ENCODE assay signal across 9 cellular contexts in the genomic region with DNA sequence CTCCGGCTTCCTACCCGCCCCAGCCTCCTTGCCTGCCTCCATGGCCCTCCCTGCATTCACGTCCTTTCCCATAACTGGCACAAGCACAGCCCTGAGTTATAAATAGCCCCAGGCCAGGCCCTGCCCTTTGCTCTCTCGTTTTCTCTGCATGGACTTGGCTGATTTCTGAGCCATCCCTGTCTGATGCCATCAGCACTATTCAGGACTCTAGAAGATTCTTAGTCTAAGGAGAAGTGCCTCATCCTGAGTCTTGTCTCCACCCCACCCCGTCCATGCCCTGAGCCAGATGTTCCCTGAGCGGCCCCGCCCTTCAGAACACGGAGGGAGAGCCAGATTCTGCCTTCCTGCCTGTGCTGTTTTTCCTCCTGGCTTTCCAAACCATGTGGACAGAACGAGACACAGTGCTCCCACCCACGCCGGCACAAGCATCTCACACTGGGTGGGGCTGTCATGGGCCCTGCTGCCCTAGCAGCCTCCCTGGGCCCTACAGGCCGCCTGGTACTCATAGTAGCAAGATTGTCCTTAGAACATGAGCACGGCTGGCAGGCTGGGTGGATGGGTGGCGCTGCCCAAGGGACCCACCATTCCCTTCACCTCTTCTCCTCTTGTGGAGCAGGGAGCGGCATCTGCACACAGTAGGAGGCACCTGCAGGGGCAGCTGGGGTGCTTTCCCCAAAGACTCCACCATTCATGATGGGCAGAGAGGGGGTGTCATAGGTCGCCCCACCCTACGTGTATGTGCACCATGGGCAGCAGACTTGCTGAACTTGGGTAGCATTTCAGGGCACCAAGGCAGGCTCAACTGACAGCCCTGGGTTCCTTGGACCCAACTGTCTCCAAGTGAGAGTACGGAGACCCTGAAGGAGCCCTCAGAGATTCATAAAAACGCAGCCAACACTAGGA.
A peak's percentile ranks its signal among the peaks of the same experiment; 100 is the strongest.
DNase-seq lines count a peak whose midpoint lies in the region; ATAC-seq and TF ChIP-seq lines count a peak whose summit lies in the region.
"Had no signal": no experiment of that assay in that cellular context is flagged by ENCODE, and none has a peak within 500 bp of the region (broad histone marks: within the 10 kb centered on the region; RNA-seq: fewer than 3 reads in every experiment).

No MANE protein-coding gene starts in this region.

- CTCF ChIA-PET in CD4-positive, alpha-beta T cell (lab: Charles Lee) = no interaction called here

- no peaks in the 10 kb centered on the region for H3K27me3 ChIP-seq in CD4-positive, alpha-beta T cell (ENCODE audit: control insufficient read depth, insufficient read depth, low read length)
- H3K27me3 ChIP-seq in adrenal gland = no peaks in the 10 kb centered on the region

- no peak for TF ChIP-seq CTCF in CD4-positive, alpha-beta T cell (IDR thresholded peaks at IDR 0.05)
- TF ChIP-seq CTCF in adrenal gland (IDR thresholded peaks at IDR 0.05) (no peak), osteocyte (IDR thresholded peaks at IDR 0.05) (no peak), GM13977 (IDR thresholded peaks at IDR 0.05; ENCODE audit: extremely low read depth, insufficient read depth, missing control alignments) (no peak)

- no peaks in the 10 kb centered on the region for H3K9me3 Mint-ChIP-seq in CD4-positive, alpha-beta T cell
- no peaks in the 10 kb centered on the region for H3K9me3 Mint-ChIP-seq in osteocyte (ENCODE audit: unreplicated experiment)

- H3K36me3 ChIP-seq in adrenal gland (replicated peaks in 1 of 2) = peaks cover 0 to 26% of the 10 kb centered on the region in 2 donors

- H3K4me1 ChIP-seq in adrenal gland (replicated peaks in 1 of 2) = peaks cover 14 to 20% of the 10 kb centered on the region in 2 donors

- POLR2A ChIA-PET in CD4-positive, alpha-beta T cell (lab: Charles Lee) = no interaction called here

- intact Hi-C loops in CD4-positive, alpha-beta T cell (cut with DNase I, micrococcal nuclease) = no loop called here
- intact Hi-C loops in adrenal gland (cut with DNase I) (no loop called here), Right ventricle myocardium inferior (cut with DNase I) (no loop called here)

- peaks cover 49% of the 10 kb centered on the region for H3K36me3 Mint-ChIP-seq in CD4-positive, alpha-beta T cell (ENCODE audit: low read depth)
- H3K36me3 Mint-ChIP-seq in osteocyte (ENCODE audit: unreplicated experiment) = peaks cover 12% of the 10 kb centered on the region

- in situ Hi-C loops in KBM-7 (cut with MboI; ENCODE audit: low pct_unique_long_range_greater_than_20kb, low sequenced_read_pairs) (loop anchor here (25.0 kb wide), 1 partner anchor 295 kb away; no protein-coding TSS in a partner anchor), GM13977 (cut with MboI; ENCODE audit: low pct_unique_long_range_greater_than_20kb, low sequenced_read_pairs, unreplicated experiment) (no loop called here)

- no peak for DNase-seq in CD4-positive, alpha-beta T cell
- DNase-seq in adrenal gland (peak in 6 of 7 donors; percentile 64 to 80 (median 72)), Right ventricle myocardium inferior (ENCODE audit: missing footprints) (peak; percentile 80), osteocyte (ENCODE audit: extremely low spot score, unreplicated experiment) (no peak), NCI-H1930 (lab: John Stamatoyannopoulos, UW) (no peak), KBM-7 (no peak), GM13977 (ENCODE audit: low spot score) (no peak)
- DNase-seq: central memory CD4-positive, alpha-beta T cell had no signal

- peak overlapping the region; percentile 1 for H3K27ac ChIP-seq in CD4-positive, alpha-beta T cell (ENCODE audit: low read depth, low read length)
- H3K27ac ChIP-seq in adrenal gland = peak overlapping the region in 4 of 5 donors; percentile 25 to 91 (median 62)

- H3K27me3 Mint-ChIP-seq in CD4-positive, alpha-beta T cell = no peaks in the 10 kb centered on the region
- H3K27me3 Mint-ChIP-seq in osteocyte (ENCODE audit: unreplicated experiment) = no peaks in the 10 kb centered on the region

- 56 to 60% (median 58%) methylated on average over 17 to 19 of the region's 19 CpGs for WGBS in adrenal gland, 4 donors

- peak overlapping the region; percentile 61 for H3K27ac Mint-ChIP-seq in CD4-positive, alpha-beta T cell
- H3K27ac Mint-ChIP-seq in osteocyte (ENCODE audit: unreplicated experiment) = peak overlapping the region; percentile 59

- H3K4me3 ChIP-seq in adrenal gland = no peak overlapping the region

- no peak for TF ChIP-seq POLR2A in adrenal gland (IDR thresholded peaks at IDR 0.05)

- no peak for ATAC-seq in CD4-positive, alpha-beta T cell (ENCODE audit: poor library complexity)
- ATAC-seq in Right ventricle myocardium inferior = peak; percentile 86
- ATAC-seq in HG03439 (IDR thresholded peaks at IDR 0.05; ENCODE audit: unreplicated experiment) = no peak

- no peaks in the 10 kb centered on the region for H3K9me3 ChIP-seq in CD4-positive, alpha-beta T cell (ENCODE audit: control insufficient read depth, low read length)
- no peaks in the 10 kb centered on the region for H3K9me3 ChIP-seq in adrenal gland (replicated peaks in 1 of 3)

- peaks cover 6% of the 10 kb centered on the region for H3K4me1 Mint-ChIP-seq in CD4-positive, alpha-beta T cell (ENCODE audit: low read depth)
- peaks cover 11% of the 10 kb centered on the region for H3K4me1 Mint-ChIP-seq in osteocyte (ENCODE audit: unreplicated experiment)

- no peak overlapping the region for H3K4me3 Mint-ChIP-seq in CD4-positive, alpha-beta T cell
- H3K4me3 Mint-ChIP-seq in osteocyte (ENCODE audit: unreplicated experiment) = no peak overlapping the region

Comparison
In these comparisons a context has a peak if more than half of its experiments do, and no peak if none do; other contexts are left out.
1. DNase-seq: peak in adrenal gland (6 of 7) and Right ventricle myocardium inferior (single experiment); none in CD4-positive, alpha-beta T cell (0 of 10), osteocyte (single experiment), NCI-H1930 (0 of 2), KBM-7 (single experiment) and GM13977 (single experiment).